In the genomic region with DNA sequence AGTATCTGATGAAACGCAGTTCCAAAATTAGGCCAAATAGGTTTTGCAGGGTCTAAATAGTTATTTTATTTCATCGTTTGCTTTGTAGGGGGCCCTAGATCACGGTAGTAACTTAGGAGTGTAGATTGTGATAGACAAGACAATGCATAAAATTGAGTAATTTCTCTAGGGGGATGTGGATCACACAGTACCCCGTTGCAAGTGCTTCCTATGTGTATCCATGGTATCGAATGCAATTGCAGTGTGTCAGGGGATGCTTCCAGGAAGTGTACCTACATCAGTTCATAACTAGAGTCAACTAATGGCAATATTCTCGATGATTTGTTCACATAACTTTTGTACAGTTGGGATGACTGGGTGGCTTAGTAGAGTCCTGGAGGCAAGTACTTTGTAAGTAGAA, we compare ENCODE assay signal across 1 cellular context.
TF ChIP-seq lines count a peak whose summit lies in the region.

No MANE protein-coding gene starts in this region.

TF ChIP-seq in HEK293, 187 proteins besides CTCF, POLR2A, EP300 and RAD21 (continued from another document):
- TF ChIP-seq, protein P1, sequence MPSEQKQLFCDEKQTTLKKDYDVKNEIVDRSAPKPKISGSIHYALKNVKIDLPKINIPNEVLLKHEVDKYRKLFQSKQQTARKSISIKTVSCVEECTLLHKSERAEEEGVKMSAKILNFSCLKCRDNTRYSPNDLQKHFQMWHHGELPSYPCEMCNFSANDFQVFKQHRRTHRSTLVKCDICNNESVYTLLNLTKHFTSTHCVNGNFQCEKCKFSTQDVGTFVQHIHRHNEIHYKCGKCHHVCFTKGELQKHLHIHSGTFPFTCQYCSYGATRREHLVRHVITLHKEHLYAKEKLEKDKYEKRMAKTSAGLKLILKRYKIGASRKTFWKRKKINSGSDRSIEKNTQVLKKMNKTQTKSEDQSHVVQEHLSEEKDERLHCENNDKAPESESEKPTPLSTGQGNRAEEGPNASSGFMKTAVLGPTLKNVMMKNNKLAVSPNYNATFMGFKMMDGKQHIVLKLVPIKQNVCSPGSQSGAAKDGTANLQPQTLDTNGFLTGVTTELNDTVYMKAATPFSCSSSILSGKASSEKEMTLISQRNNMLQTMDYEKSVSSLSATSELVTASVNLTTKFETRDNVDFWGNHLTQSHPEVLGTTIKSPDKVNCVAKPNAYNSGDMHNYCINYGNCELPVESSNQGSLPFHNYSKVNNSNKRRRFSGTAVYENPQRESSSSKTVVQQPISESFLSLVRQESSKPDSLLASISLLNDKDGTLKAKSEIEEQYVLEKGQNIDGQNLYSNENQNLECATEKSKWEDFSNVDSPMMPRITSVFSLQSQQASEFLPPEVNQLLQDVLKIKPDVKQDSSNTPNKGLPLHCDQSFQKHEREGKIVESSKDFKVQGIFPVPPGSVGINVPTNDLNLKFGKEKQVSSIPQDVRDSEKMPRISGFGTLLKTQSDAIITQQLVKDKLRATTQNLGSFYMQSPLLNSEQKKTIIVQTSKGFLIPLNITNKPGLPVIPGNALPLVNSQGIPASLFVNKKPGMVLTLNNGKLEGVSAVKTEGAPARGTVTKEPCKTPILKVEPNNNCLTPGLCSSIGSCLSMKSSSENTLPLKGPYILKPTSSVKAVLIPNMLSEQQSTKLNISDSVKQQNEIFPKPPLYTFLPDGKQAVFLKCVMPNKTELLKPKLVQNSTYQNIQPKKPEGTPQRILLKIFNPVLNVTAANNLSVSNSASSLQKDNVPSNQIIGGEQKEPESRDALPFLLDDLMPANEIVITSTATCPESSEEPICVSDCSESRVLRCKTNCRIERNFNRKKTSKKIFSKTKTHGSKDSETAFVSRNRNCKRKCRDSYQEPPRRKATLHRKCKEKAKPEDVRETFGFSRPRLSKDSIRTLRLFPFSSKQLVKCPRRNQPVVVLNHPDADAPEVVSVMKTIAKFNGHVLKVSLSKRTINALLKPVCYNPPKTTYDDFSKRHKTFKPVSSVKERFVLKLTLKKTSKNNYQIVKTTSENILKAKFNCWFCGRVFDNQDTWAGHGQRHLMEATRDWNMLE (tag by site-specific recombination; conservative IDR thresholded peaks at IDR 0.05; ENCODE audit: low read depth): no peak
- TF ChIP-seq ZNF211 (tag by site-specific recombination; IDR thresholded peaks at IDR 0.05; ENCODE audit: low read depth): no peak
- TF ChIP-seq ZNF704 (tag by site-specific recombination; IDR thresholded peaks at IDR 0.05): no peak
- TF ChIP-seq ZNF292 (tag by site-specific recombination; IDR thresholded peaks at IDR 0.05; ENCODE audit: borderline replicate concordance, low read depth): no peak
- no peak for TF ChIP-seq ZNF10 (tag by site-specific recombination; IDR thresholded peaks at IDR 0.05)
- TF ChIP-seq ZNF785 (tag by site-specific recombination; IDR thresholded peaks at IDR 0.05): no peak
- TF ChIP-seq ZNF555 (tag by site-specific recombination; conservative IDR thresholded peaks at IDR 0.05): no peak
- no peak for TF ChIP-seq ZNF449 (tag by site-specific recombination; IDR thresholded peaks at IDR 0.05)
- no peak for TF ChIP-seq SP2 (tag by site-specific recombination; IDR thresholded peaks at IDR 0.05)
- no peak for TF ChIP-seq TCF7L2 (IDR thresholded peaks at IDR 0.05; ENCODE audit: borderline replicate concordance, low read depth, low read length)
- TF ChIP-seq ZNF37A (tag by site-specific recombination; IDR thresholded peaks at IDR 0.05): no peak
- no peak for TF ChIP-seq ZNF140 (tag by site-specific recombination; IDR thresholded peaks at IDR 0.05)
- no peak for TF ChIP-seq HOXC10 (CRISPR knock-in tag; IDR thresholded peaks at IDR 0.05)
- TF ChIP-seq GLIS1 (tag by site-specific recombination; IDR thresholded peaks at IDR 0.05): no peak
- TF ChIP-seq, protein P2, sequence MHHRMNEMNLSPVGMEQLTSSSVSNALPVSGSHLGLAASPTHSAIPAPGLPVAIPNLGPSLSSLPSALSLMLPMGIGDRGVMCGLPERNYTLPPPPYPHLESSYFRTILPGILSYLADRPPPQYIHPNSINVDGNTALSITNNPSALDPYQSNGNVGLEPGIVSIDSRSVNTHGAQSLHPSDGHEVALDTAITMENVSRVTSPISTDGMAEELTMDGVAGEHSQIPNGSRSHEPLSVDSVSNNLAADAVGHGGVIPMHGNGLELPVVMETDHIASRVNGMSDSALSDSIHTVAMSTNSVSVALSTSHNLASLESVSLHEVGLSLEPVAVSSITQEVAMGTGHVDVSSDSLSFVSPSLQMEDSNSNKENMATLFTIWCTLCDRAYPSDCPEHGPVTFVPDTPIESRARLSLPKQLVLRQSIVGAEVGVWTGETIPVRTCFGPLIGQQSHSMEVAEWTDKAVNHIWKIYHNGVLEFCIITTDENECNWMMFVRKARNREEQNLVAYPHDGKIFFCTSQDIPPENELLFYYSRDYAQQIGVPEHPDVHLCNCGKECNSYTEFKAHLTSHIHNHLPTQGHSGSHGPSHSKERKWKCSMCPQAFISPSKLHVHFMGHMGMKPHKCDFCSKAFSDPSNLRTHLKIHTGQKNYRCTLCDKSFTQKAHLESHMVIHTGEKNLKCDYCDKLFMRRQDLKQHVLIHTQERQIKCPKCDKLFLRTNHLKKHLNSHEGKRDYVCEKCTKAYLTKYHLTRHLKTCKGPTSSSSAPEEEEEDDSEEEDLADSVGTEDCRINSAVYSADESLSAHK (tag by site-specific recombination; IDR thresholded peaks at IDR 0.05): no peak
